ENCODE assay signal across 1 cellular context in the genomic region with DNA sequence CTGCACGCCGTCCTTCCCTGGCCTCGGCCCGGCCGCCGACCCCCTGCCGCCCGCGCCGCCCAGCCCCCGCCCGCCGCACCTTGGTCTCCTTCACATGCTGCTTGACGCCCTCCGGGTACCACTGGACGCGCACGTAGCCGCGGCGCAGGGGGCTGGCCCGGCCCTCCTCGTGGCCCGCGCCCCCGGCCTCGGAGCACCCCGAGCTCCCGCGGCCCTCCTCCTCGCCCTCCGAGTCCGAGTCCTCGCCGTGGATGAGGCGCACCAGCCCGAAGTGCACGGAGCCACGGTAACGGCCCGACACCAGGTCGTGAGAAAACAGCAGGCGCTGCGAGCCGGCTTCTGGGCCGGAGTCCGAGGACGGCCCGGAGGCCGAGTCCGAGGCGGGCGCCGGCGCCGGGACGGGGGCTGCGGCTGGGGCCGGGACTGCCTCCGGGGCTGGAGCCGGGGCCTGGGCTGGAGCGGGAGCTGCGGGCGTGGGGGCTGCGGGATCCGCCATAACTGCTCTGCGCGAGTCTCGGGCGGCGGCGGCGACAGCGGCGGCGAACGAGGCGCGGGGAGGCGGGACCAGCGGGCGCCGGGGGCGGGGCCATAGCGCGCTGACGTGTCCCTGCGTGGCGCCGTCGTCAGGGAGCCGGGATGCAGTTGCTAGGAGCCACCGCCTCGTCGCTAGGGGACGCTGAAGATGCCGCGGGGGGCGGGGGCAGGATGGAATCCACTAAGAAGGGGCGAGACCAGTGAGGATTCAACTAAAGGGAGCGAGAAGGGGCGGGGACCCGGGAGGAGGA.
TF ChIP-seq lines count a peak whose summit lies in the region.

A gene (minus strand): TSS at position 507 of the 785 bp plus-strand sequence. CDS start 11 bp downstream, at position 496.

TF ChIP-seq in GM12878, 131 proteins besides CTCF, POLR2A, EP300 and RAD21 (continued from another document and continues in another):
- TF ChIP-seq, protein P1, sequence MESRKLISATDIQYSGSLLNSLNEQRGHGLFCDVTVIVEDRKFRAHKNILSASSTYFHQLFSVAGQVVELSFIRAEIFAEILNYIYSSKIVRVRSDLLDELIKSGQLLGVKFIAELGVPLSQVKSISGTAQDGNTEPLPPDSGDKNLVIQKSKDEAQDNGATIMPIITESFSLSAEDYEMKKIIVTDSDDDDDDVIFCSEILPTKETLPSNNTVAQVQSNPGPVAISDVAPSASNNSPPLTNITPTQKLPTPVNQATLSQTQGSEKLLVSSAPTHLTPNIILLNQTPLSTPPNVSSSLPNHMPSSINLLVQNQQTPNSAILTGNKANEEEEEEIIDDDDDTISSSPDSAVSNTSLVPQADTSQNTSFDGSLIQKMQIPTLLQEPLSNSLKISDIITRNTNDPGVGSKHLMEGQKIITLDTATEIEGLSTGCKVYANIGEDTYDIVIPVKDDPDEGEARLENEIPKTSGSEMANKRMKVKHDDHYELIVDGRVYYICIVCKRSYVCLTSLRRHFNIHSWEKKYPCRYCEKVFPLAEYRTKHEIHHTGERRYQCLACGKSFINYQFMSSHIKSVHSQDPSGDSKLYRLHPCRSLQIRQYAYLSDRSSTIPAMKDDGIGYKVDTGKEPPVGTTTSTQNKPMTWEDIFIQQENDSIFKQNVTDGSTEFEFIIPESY (IDR thresholded peaks at IDR 0.05): no peak
- TF ChIP-seq ZNF622 (IDR thresholded peaks at IDR 0.05) (no peak), KDM1A (IDR thresholded peaks at IDR 0.05; ENCODE audit: borderline replicate concordance) (peak; percentile 99; the same call in 1 of the 2 replicates), PAX5 (IDR thresholded peaks at IDR 0.05; ENCODE audit: borderline replicate concordance, low read depth, low read length) (no peak), FOXM1 (IDR thresholded peaks at IDR 0.05; ENCODE audit: low read depth, low read length) (no peak), KLF5 (IDR thresholded peaks at IDR 0.05; ENCODE audit: partially characterized antibody) (peak; percentile 72), BHLHE40 (IDR thresholded peaks at IDR 0.05; ENCODE audit: borderline replicate concordance in 1 of 2, low read depth in 2 of 2, low read length in 1 of 2) (peak in 1 of 2 experiments; percentile 62; a peak in 2 of 4 replicates), PAX8 (IDR thresholded peaks at IDR 0.05) (no peak), BACH1 (IDR thresholded peaks at IDR 0.05; ENCODE audit: borderline replicate concordance) (peak; percentile 82), ZNF207 (IDR thresholded peaks at IDR 0.05; ENCODE audit: borderline replicate concordance) (peak; percentile 80), STAT3 (IDR thresholded peaks at IDR 0.05; ENCODE audit: low read depth, low read length) (no peak), ZNF24 (IDR thresholded peaks at IDR 0.05) (no peak), MTA2 (IDR thresholded peaks at IDR 0.05; ENCODE audit: low read depth) (no peak), HCFC1 (IDR thresholded peaks at IDR 0.05; ENCODE audit: low read length) (peak; percentile 13), SIN3A (IDR thresholded peaks at IDR 0.05; ENCODE audit: low read depth, low read length) (no peak), GABPA (IDR thresholded peaks at IDR 0.05; ENCODE audit: low read depth) (no peak), ZZZ3 (IDR thresholded peaks at IDR 0.05; ENCODE audit: control insufficient read depth, insufficient read length, low read depth) (no peak), FOS (IDR thresholded peaks at IDR 0.05; ENCODE audit: borderline replicate concordance, extremely low read depth, insufficient read length) (no peak)
- TF ChIP-seq, protein P2, sequence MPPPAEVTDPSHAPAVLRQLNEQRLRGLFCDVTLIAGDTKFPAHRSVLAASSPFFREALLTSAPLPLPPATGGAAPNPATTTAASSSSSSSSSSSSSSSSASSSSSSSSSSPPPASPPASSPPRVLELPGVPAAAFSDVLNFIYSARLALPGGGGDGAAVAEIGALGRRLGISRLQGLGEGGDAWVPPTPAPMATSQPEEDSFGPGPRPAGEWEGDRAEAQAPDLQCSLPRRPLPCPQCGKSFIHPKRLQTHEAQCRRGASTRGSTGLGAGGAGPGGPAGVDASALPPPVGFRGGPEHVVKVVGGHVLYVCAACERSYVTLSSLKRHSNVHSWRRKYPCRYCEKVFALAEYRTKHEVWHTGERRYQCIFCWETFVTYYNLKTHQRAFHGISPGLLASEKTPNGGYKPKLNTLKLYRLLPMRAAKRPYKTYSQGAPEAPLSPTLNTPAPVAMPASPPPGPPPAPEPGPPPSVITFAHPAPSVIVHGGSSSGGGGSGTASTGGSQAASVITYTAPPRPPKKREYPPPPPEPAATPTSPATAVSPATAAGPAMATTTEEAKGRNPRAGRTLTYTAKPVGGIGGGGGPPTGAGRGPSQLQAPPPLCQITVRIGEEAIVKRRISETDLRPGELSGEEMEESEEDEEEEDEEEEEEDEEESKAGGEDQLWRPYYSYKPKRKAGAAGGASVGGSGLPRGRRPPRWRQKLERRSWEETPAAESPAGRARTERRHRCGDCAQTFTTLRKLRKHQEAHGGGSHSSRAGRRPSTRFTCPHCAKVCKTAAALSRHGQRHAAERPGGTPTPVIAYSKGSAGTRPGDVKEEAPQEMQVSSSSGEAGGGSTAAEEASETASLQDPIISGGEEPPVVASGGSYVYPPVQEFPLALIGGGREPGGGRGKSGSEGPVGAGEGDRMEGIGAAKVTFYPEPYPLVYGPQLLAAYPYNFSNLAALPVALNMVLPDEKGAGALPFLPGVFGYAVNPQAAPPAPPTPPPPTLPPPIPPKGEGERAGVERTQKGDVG (CRISPR knock-in tag; IDR thresholded peaks at IDR 0.05): no peak
- TF ChIP-seq, protein P3, sequence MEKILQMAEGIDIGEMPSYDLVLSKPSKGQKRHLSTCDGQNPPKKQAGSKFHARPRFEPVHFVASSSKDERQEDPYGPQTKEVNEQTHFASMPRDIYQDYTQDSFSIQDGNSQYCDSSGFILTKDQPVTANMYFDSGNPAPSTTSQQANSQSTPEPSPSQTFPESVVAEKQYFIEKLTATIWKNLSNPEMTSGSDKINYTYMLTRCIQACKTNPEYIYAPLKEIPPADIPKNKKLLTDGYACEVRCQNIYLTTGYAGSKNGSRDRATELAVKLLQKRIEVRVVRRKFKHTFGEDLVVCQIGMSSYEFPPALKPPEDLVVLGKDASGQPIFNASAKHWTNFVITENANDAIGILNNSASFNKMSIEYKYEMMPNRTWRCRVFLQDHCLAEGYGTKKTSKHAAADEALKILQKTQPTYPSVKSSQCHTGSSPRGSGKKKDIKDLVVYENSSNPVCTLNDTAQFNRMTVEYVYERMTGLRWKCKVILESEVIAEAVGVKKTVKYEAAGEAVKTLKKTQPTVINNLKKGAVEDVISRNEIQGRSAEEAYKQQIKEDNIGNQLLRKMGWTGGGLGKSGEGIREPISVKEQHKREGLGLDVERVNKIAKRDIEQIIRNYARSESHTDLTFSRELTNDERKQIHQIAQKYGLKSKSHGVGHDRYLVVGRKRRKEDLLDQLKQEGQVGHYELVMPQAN (conservative IDR thresholded peaks at IDR 0.05): peak; percentile 92
- TF ChIP-seq, protein P4, sequence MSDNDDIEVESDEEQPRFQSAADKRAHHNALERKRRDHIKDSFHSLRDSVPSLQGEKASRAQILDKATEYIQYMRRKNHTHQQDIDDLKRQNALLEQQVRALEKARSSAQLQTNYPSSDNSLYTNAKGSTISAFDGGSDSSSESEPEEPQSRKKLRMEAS (IDR thresholded peaks at IDR 0.05; ENCODE audit: low read depth, low read length): peak; percentile 21; the same call in 1 of the 2 replicates
- TF ChIP-seq, protein P5, sequence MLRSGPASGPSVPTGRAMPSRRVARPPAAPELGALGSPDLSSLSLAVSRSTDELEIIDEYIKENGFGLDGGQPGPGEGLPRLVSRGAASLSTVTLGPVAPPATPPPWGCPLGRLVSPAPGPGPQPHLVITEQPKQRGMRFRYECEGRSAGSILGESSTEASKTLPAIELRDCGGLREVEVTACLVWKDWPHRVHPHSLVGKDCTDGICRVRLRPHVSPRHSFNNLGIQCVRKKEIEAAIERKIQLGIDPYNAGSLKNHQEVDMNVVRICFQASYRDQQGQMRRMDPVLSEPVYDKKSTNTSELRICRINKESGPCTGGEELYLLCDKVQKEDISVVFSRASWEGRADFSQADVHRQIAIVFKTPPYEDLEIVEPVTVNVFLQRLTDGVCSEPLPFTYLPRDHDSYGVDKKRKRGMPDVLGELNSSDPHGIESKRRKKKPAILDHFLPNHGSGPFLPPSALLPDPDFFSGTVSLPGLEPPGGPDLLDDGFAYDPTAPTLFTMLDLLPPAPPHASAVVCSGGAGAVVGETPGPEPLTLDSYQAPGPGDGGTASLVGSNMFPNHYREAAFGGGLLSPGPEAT (IDR thresholded peaks at IDR 0.05; ENCODE audit: low read depth): no peak
- TF ChIP-seq, protein P6, sequence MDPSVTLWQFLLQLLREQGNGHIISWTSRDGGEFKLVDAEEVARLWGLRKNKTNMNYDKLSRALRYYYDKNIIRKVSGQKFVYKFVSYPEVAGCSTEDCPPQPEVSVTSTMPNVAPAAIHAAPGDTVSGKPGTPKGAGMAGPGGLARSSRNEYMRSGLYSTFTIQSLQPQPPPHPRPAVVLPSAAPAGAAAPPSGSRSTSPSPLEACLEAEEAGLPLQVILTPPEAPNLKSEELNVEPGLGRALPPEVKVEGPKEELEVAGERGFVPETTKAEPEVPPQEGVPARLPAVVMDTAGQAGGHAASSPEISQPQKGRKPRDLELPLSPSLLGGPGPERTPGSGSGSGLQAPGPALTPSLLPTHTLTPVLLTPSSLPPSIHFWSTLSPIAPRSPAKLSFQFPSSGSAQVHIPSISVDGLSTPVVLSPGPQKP (IDR thresholded peaks at IDR 0.05; ENCODE audit: low read depth, low read length): no peak
- TF ChIP-seq, protein P7, sequence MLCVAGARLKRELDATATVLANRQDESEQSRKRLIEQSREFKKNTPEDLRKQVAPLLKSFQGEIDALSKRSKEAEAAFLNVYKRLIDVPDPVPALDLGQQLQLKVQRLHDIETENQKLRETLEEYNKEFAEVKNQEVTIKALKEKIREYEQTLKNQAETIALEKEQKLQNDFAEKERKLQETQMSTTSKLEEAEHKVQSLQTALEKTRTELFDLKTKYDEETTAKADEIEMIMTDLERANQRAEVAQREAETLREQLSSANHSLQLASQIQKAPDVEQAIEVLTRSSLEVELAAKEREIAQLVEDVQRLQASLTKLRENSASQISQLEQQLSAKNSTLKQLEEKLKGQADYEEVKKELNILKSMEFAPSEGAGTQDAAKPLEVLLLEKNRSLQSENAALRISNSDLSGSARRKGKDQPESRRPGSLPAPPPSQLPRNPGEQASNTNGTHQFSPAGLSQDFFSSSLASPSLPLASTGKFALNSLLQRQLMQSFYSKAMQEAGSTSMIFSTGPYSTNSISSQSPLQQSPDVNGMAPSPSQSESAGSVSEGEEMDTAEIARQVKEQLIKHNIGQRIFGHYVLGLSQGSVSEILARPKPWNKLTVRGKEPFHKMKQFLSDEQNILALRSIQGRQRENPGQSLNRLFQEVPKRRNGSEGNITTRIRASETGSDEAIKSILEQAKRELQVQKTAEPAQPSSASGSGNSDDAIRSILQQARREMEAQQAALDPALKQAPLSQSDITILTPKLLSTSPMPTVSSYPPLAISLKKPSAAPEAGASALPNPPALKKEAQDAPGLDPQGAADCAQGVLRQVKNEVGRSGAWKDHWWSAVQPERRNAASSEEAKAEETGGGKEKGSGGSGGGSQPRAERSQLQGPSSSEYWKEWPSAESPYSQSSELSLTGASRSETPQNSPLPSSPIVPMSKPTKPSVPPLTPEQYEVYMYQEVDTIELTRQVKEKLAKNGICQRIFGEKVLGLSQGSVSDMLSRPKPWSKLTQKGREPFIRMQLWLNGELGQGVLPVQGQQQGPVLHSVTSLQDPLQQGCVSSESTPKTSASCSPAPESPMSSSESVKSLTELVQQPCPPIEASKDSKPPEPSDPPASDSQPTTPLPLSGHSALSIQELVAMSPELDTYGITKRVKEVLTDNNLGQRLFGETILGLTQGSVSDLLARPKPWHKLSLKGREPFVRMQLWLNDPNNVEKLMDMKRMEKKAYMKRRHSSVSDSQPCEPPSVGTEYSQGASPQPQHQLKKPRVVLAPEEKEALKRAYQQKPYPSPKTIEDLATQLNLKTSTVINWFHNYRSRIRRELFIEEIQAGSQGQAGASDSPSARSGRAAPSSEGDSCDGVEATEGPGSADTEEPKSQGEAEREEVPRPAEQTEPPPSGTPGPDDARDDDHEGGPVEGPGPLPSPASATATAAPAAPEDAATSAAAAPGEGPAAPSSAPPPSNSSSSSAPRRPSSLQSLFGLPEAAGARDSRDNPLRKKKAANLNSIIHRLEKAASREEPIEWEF (IDR thresholded peaks at IDR 0.05; ENCODE audit: insufficient replicate concordance, low read depth, low read length): no peak
- TF ChIP-seq, protein P8, sequence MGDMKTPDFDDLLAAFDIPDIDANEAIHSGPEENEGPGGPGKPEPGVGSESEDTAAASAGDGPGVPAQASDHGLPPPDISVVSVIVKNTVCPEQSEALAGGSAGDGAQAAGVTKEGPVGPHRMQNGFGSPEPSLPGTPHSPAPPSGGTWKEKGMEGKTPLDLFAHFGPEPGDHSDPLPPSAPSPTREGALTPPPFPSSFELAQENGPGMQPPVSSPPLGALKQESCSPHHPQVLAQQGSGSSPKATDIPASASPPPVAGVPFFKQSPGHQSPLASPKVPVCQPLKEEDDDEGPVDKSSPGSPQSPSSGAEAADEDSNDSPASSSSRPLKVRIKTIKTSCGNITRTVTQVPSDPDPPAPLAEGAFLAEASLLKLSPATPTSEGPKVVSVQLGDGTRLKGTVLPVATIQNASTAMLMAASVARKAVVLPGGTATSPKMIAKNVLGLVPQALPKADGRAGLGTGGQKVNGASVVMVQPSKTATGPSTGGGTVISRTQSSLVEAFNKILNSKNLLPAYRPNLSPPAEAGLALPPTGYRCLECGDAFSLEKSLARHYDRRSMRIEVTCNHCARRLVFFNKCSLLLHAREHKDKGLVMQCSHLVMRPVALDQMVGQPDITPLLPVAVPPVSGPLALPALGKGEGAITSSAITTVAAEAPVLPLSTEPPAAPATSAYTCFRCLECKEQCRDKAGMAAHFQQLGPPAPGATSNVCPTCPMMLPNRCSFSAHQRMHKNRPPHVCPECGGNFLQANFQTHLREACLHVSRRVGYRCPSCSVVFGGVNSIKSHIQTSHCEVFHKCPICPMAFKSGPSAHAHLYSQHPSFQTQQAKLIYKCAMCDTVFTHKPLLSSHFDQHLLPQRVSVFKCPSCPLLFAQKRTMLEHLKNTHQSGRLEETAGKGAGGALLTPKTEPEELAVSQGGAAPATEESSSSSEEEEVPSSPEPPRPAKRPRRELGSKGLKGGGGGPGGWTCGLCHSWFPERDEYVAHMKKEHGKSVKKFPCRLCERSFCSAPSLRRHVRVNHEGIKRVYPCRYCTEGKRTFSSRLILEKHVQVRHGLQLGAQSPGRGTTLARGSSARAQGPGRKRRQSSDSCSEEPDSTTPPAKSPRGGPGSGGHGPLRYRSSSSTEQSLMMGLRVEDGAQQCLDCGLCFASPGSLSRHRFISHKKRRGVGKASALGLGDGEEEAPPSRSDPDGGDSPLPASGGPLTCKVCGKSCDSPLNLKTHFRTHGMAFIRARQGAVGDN (IDR thresholded peaks at IDR 0.05): peak; percentile 66; the same call in 1 of the 2 replicates
